ENCODE assay signal across 9 cellular contexts in genomic region chrX:56763556-56764152, GRCh38. TPM values are rescaled to one million over a fixed set of nuclear protein-coding genes. Genes with fewer than 3 reads are reported as not detected.
DNase-seq lines count a peak whose midpoint lies in the region; ATAC-seq, FAIRE-seq and TF ChIP-seq lines count a peak whose summit lies in the region.
"Had no signal": no experiment of that assay in that cellular context is flagged by ENCODE, and none has a peak within 500 bp of the region (broad histone marks: within the 10 kb centered on the region; RNA-seq: fewer than 3 reads in every experiment).

No MANE protein-coding gene starts in this region.

- peak overlapping the region in 2 of 4 donors; percentile 56 to 62 for H3K4me3 ChIP-seq in Peyer's patch
- H3K4me3 ChIP-seq in pancreas = peak overlapping the region; percentile 28 to 52 (median 43)

- TF ChIP-seq CTCF in Peyer's patch (IDR thresholded peaks at IDR 0.05) = peak in 3 of 6 experiments; percentile 12 to 71 (median 21)
- peak in 1 of 4 donors; percentile 23 for TF ChIP-seq CTCF in pancreas (IDR thresholded peaks at IDR 0.05)

- intact Hi-C loops in pancreas (cut with DNase I) = no loop called here

- H3K27ac ChIP-seq in Peyer's patch (peak overlapping the region in 2 of 4 donors; percentile 67 to 84), pancreas (peak overlapping the region; percentile 53 to 86 (median 76))

- 41 to 74% methylated on average over 11 of the region's 11 CpGs for WGBS in pancreas, 2 donors

- FAIRE-seq in pancreas (lab: Jason Lieb, UNC) = peak; percentile 69

- DNase-seq in Peyer's patch (peak in 2 of 3 donors; percentile 77 to 92), cerebellum (ENCODE audit: low spot score) (peak; percentile 71), pancreas (peak in 4 of 6 donors; percentile 75 to 90 (median 82)), amygdala (lab: John Stamatoyannopoulos, UW) (no peak), NCI-H82 treated with DMSO at 0.1 percent for 48 hours (lab: John Stamatoyannopoulos, UW; ENCODE audit: unreplicated experiment) (no peak), NCI-H2227 treated with DMSO at 0.1 percent for 48 hours (lab: John Stamatoyannopoulos, UW) (no peak)

- H3K4me1 ChIP-seq in Peyer's patch = peaks cover 0 to 12% (median 0%) of the 10 kb centered on the region in 4 donors
- H3K4me1 ChIP-seq in pancreas = peaks cover 0 to 7% (median 3%) of the 10 kb centered on the region in 3 donors

- H3K27me3 ChIP-seq in Peyer's patch (no peaks in the 10 kb centered on the region), pancreas (peaks cover 0 to 4% (median 0%) of the 10 kb centered on the region in 4 donors)

- H3K9me3 ChIP-seq in Peyer's patch (no peaks in the 10 kb centered on the region), pancreas (no peaks in the 10 kb centered on the region)
- H3K9me3 ChIP-seq: heart right ventricle had no signal

- TF ChIP-seq POLR2A in Peyer's patch (IDR thresholded peaks at IDR 0.05) = no peak

- H3K36me3 ChIP-seq in Peyer's patch (no peaks in the 10 kb centered on the region), pancreas (no peaks in the 10 kb centered on the region)

- peak; percentile 18 for ATAC-seq in GM18517 (IDR thresholded peaks at IDR 0.05; ENCODE audit: unreplicated experiment)
- ATAC-seq in pancreas = peak; percentile 57 to 76 (median 61)
- no peak for ATAC-seq in HG03571 (IDR thresholded peaks at IDR 0.05; ENCODE audit: unreplicated experiment)

RNA-seq across cellular contexts. Expression of gene NBDY, which starts 34.6 kb away (rescaled TPM):
- total RNA-seq in Peyer's patch (10 to 100 TPM in 3 of 4 donors, 1 to 10 TPM in 1; 9.1 to 14.0 (median 12.7) TPM), cerebellum (16.3 TPM), pancreas (10 to 100 TPM in 2 of 6 donors, 1 to 10 TPM in 4; 7.0 to 22.8 (median 9.1) TPM)
- polyA plus RNA-seq in pancreas = 10 to 100 TPM in 1 of 2 donors, 1 to 10 TPM in 1; 7.9 to 19.9 TPM

Comparison
In these comparisons a context has a peak if more than half of its experiments do, and no peak if none do; other contexts are left out.
1. DNase-seq: peak in Peyer's patch (2 of 3), cerebellum (single experiment) and pancreas (4 of 6); none in amygdala (0 of 56), NCI-H82 treated with DMSO at 0.1 percent for 48 hours (single experiment) and NCI-H2227 treated with DMSO at 0.1 percent for 48 hours (single experiment).